8 cellular contexts compared by ENCODE assay signal in the genomic region with DNA sequence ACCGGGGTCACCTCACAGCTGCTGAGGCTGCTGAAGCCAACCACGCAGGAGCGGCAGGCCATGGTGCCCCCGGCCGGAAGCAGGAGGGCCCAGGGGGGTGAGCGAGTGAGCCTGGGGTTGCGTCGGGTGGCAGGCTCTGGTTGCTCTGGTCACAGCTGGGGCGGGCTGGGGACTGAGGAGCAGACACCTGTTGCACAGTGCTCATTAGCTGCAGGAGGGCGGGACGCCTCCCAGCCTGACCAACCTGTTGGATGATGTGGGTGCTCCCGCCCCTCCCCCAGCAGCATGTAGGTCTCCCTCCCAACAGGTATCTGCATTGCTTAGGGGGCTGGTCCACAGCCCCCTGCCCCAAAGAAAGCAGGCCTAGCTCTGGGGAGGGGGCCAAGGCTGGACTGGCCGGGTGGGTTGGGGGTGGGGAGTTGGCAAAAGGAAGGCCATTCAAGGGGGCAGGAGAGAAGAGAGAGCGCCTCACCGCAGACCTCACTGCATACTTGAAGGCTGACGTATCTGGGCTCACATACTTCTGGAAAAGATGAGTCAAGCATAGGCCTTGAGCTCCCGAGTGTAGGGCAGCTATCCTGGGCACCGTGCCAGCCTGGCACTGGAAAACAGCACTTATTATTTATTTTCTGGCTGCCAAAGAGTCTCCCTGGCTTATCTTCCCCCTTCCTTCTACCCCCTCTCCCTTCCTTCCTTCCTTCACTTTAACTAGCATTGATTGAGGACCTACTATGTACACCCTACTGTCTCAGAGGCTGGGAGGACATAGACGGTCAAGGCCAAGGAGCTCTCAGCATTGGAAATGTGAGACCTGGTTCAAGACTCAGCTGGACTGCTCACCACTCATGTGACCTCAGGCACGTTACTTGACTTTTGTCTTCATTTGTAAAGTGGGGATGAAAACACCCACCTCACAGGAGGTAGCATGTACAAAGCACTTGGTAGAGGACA. TPM values are rescaled to one million over a fixed set of nuclear protein-coding genes. Genes with fewer than 3 reads are reported as not detected.
DNase-seq lines count a peak whose midpoint lies in the region; ATAC-seq and TF ChIP-seq lines count a peak whose summit lies in the region.

Gene KRT80, minus strand, starts transcription at position 174 of the 951 bp plus-strand sequence. Its CDS starts 112 bp downstream, at position 62.

- DNase-seq in DMS53 treated with DMSO at 0.1 percent for 48 hours (lab: John Stamatoyannopoulos, UW; ENCODE audit: unreplicated experiment) (peak; percentile 99), NCI-H146 (lab: John Stamatoyannopoulos, UW) (peak; percentile 94), glutamatergic neuron (peak; percentile 17), renal cortical epithelial cell (ENCODE audit: low read depth) (peak; percentile 99), OCI-M2 (lab: John Stamatoyannopoulos, UW; ENCODE audit: unreplicated experiment) (no peak)
- peak; percentile 65 for DNase-seq in activated CD4-positive, alpha-beta memory T cell treated with anti-CD3 and anti-CD28 coated beads for 36 hours

- CTCF ChIA-PET in activated CD4-positive, alpha-beta memory T cell treated with anti-CD3 and anti-CD28 coated beads for 36 hours (lab: Charles Lee): interaction anchor here (0.8 to 1.0 kb wide), 2 partner anchors 55 to 87 kb away, joined by 3 read pairs; no protein-coding TSS in a partner anchor

- ATAC-seq in HG03045 (IDR thresholded peaks at IDR 0.05; ENCODE audit: unreplicated experiment) (no peak), HG02885 (IDR thresholded peaks at IDR 0.05; ENCODE audit: poor library complexity, unreplicated experiment) (no peak)

- H3K27ac Mint-ChIP-seq in activated CD4-positive, alpha-beta memory T cell treated with anti-CD3 and anti-CD28 coated beads for 36 hours: no peak within 1 kb of the TSS
- no peak within 1 kb of the TSS for H3K27ac Mint-ChIP-seq in glutamatergic neuron (ENCODE audit: unreplicated experiment)

- no peak within 1 kb of the TSS for H3K4me3 Mint-ChIP-seq in activated CD4-positive, alpha-beta memory T cell treated with anti-CD3 and anti-CD28 coated beads for 36 hours
- H3K4me3 Mint-ChIP-seq in glutamatergic neuron (ENCODE audit: unreplicated experiment): no peak within 1 kb of the TSS

- no peak for TF ChIP-seq CTCF in glutamatergic neuron (IDR thresholded peaks at IDR 0.05; ENCODE audit: partially characterized antibody, unreplicated experiment)

- POLR2A ChIA-PET in activated CD4-positive, alpha-beta memory T cell treated with anti-CD3 and anti-CD28 coated beads for 36 hours (lab: Charles Lee): interaction anchor here (0.5 kb wide), 1 partner anchor 15 kb away, joined by 3 read pairs; no protein-coding TSS in a partner anchor

- intact Hi-C loops in activated CD4-positive, alpha-beta memory T cell treated with anti-CD3 and anti-CD28 coated beads for 36 hours (cut with micrococcal nuclease): no loop called here

- no peaks in the 10 kb centered on the region for H3K9me3 Mint-ChIP-seq in activated CD4-positive, alpha-beta memory T cell treated with anti-CD3 and anti-CD28 coated beads for 36 hours
- peaks cover 2% of the 10 kb centered on the region for H3K9me3 Mint-ChIP-seq in glutamatergic neuron (ENCODE audit: unreplicated experiment)

- no peaks in the 10 kb centered on the region for H3K36me3 Mint-ChIP-seq in activated CD4-positive, alpha-beta memory T cell treated with anti-CD3 and anti-CD28 coated beads for 36 hours
- H3K36me3 Mint-ChIP-seq in glutamatergic neuron (ENCODE audit: unreplicated experiment): no peaks in the 10 kb centered on the region

- H3K4me1 Mint-ChIP-seq in activated CD4-positive, alpha-beta memory T cell treated with anti-CD3 and anti-CD28 coated beads for 36 hours (ENCODE audit: low read depth): peaks cover 9% of the 10 kb centered on the region
- no peaks in the 10 kb centered on the region for H3K4me1 Mint-ChIP-seq in glutamatergic neuron (ENCODE audit: low read depth, unreplicated experiment)

- H3K27me3 Mint-ChIP-seq in activated CD4-positive, alpha-beta memory T cell treated with anti-CD3 and anti-CD28 coated beads for 36 hours: peaks cover 3% of the 10 kb centered on the region
- peaks cover 11% of the 10 kb centered on the region for H3K27me3 Mint-ChIP-seq in glutamatergic neuron (ENCODE audit: unreplicated experiment)

RNA-seq across cellular contexts. Expression of gene KRT80, which starts in this region (rescaled TPM):
- total RNA-seq in activated CD4-positive, alpha-beta memory T cell treated with anti-CD3 and anti-CD28 coated beads for 36 hours: not detected
- total RNA-seq in glutamatergic neuron (ENCODE audit: unreplicated experiment) (not detected), renal cortical epithelial cell (26.3 and 27.3 TPM in 2 replicates)

Comparison
In these comparisons a context has a peak if more than half of its experiments do, and no peak if none do; other contexts are left out.
1. RNA of gene KRT80 (total RNA-seq): 26.3 to 27.3 TPM in renal cortical epithelial cell; not detected in activated CD4-positive, alpha-beta memory T cell treated with anti-CD3 and anti-CD28 coated beads for 36 hours and not detected in glutamatergic neuron (single experiment); every median in the first group is over 10 times any median in the second.
2. Peak in DNase-seq in activated CD4-positive, alpha-beta memory T cell treated with anti-CD3 and anti-CD28 coated beads for 36 hours; RNA of the gene not detected or under 1 TPM.
3. Peak in DNase-seq in glutamatergic neuron; RNA of the gene not detected or under 1 TPM.